In the genomic region with DNA sequence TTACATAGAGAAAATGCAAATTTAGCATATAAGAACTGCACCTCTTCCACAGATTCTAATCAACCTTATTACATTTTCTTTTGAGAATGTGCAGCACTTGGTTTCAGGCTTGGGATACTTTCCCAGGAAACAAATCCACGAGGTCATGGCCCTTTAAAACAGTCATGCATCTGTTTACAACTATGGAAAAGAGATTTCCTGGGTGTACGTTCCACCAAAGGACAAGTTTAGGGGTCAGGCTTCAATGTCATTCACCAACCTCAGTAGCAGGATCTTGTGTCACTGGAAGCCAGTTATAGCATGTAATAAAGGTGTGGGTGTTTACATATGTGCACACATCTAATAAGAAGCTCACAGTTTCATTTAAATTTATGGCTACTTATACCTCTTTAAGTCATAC, we compare ENCODE assay signal across 1 cellular context.
TF ChIP-seq lines count a peak whose summit lies in the region.

No MANE protein-coding gene starts in this region.

TF ChIP-seq in GM23338, 12 proteins besides CTCF, POLR2A, EP300 and RAD21 (continued from another document):
- TF ChIP-seq, protein P1, sequence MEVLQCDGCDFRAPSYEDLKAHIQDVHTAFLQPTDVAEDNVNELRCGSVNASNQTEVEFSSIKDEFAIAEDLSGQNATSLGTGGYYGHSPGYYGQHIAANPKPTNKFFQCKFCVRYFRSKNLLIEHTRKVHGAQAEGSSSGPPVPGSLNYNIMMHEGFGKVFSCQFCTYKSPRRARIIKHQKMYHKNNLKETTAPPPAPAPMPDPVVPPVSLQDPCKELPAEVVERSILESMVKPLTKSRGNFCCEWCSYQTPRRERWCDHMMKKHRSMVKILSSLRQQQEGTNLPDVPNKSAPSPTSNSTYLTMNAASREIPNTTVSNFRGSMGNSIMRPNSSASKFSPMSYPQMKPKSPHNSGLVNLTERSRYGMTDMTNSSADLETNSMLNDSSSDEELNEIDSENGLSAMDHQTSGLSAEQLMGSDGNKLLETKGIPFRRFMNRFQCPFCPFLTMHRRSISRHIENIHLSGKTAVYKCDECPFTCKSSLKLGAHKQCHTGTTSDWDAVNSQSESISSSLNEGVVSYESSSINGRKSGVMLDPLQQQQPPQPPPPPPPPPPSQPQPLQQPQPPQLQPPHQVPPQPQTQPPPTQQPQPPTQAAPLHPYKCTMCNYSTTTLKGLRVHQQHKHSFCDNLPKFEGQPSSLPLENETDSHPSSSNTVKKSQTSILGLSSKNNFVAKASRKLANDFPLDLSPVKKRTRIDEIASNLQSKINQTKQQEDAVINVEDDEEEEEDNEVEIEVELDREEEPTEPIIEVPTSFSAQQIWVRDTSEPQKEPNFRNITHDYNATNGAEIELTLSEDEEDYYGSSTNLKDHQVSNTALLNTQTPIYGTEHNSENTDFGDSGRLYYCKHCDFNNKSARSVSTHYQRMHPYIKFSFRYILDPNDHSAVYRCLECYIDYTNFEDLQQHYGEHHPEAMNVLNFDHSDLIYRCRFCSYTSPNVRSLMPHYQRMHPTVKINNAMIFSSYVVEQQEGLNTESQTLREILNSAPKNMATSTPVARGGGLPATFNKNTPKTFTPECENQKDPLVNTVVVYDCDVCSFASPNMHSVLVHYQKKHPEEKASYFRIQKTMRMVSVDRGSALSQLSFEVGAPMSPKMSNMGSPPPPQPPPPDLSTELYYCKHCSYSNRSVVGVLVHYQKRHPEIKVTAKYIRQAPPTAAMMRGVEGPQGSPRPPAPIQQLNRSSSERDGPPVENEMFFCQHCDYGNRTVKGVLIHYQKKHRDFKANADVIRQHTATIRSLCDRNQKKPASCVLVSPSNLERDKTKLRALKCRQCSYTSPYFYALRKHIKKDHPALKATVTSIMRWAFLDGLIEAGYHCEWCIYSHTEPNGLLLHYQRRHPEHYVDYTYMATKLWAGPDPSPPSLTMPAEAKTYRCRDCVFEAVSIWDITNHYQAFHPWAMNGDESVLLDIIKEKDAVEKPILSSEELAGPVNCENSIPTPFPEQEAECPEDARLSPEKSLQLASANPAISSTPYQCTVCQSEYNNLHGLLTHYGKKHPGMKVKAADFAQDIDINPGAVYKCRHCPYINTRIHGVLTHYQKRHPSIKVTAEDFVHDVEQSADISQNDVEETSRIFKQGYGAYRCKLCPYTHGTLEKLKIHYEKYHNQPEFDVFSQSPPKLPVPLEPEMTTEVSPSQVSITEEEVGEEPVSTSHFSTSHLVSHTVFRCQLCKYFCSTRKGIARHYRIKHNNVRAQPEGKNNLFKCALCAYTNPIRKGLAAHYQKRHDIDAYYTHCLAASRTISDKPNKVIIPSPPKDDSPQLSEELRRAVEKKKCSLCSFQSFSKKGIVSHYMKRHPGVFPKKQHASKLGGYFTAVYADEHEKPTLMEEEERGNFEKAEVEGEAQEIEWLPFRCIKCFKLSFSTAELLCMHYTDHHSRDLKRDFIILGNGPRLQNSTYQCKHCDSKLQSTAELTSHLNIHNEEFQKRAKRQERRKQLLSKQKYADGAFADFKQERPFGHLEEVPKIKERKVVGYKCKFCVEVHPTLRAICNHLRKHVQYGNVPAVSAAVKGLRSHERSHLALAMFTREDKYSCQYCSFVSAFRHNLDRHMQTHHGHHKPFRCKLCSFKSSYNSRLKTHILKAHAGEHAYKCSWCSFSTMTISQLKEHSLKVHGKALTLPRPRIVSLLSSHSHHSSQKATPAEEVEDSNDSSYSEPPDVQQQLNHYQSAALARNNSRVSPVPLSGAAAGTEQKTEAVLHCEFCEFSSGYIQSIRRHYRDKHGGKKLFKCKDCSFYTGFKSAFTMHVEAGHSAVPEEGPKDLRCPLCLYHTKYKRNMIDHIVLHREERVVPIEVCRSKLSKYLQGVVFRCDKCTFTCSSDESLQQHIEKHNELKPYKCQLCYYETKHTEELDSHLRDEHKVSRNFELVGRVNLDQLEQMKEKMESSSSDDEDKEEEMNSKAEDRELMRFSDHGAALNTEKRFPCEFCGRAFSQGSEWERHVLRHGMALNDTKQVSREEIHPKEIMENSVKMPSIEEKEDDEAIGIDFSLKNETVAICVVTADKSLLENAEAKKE (CRISPR knock-in tag; IDR thresholded peaks at IDR 0.05) = no peak
- TF ChIP-seq JUNB (IDR thresholded peaks at IDR 0.05; ENCODE audit: unreplicated experiment) (no peak), EZH2phosphoT487 (IDR thresholded peaks at IDR 0.05; ENCODE audit: unreplicated experiment) (no peak)
- TF ChIP-seq, protein P2, sequence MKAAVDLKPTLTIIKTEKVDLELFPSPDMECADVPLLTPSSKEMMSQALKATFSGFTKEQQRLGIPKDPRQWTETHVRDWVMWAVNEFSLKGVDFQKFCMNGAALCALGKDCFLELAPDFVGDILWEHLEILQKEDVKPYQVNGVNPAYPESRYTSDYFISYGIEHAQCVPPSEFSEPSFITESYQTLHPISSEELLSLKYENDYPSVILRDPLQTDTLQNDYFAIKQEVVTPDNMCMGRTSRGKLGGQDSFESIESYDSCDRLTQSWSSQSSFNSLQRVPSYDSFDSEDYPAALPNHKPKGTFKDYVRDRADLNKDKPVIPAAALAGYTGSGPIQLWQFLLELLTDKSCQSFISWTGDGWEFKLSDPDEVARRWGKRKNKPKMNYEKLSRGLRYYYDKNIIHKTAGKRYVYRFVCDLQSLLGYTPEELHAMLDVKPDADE (IDR thresholded peaks at IDR 0.05) = no peak
TF ChIP-seq in GM23338: peak in this region for 0.
